In genomic region chr1:183476081-183476480, GRCh38 we compare ENCODE assay signal across 15 cellular contexts. TPM values are rescaled to one million over a fixed set of nuclear protein-coding genes. Genes with fewer than 3 reads are reported as not detected.
DNase-seq lines count a peak whose midpoint lies in the region; ATAC-seq, FAIRE-seq and TF ChIP-seq lines count a peak whose summit lies in the region.
"Had no signal": no experiment of that assay in that cellular context is flagged by ENCODE, and none has a peak within 500 bp of the region (broad histone marks: within the 10 kb centered on the region; RNA-seq: fewer than 3 reads in every experiment).

No MANE protein-coding gene starts in this region.

- H3K9ac ChIP-seq in BLaER1 treated with 17β-estradiol and CSF1 and Interleukin-3, amounts not matched to agents 10 nM and 100 nM = peak overlapping the region in 1 of 11 experiments; percentile 28; a peak in 2 of 22 replicates
- peak overlapping the region in 1 of 2 experiments; percentile 4; a peak in 1 of 4 replicates for H3K9ac ChIP-seq in K562 (ENCODE audit: insufficient read depth in 1 of 2, low read depth in 2 of 2, low read length in 2 of 2)

- TF ChIP-seq POLR2A in NB4 (IDR thresholded peaks at IDR 0.05; ENCODE audit: extremely low read depth, insufficient read length) (no peak), K562 (conservative IDR thresholded peaks at IDR 0.05) (no peak)

- intact Hi-C loops in K562 (cut with micrococcal nuclease) = no loop called here

- H3K36me3 ChIP-seq in BLaER1 treated with 17β-estradiol and CSF1 and Interleukin-3, amounts not matched to agents 10 nM and 100 nM = peaks cover 0 to 38% (median 13%) of the 10 kb centered on the region in 11 experiments; a peak in 13 of 22 replicates
- peaks cover 21% of the 10 kb centered on the region for H3K36me3 ChIP-seq in K562 (ENCODE audit: control insufficient read depth, insufficient read depth, low read length)

- peaks cover 10 to 75% (median 39%) of the 10 kb centered on the region in 11 experiments; a peak in 17 of 22 replicates for H4K20me1 ChIP-seq in BLaER1 treated with 17β-estradiol and CSF1 and Interleukin-3, amounts not matched to agents 10 nM and 100 nM
- peaks cover 5% of the 10 kb centered on the region for H4K20me1 ChIP-seq in K562 (replicated peaks; ENCODE audit: control insufficient read depth, insufficient read depth, low read length)

- CTCF ChIA-PET in K562 (lab: Yijun Ruan, JAX; ENCODE audit: low intra/inter-chr PET ratio) = no interaction called here

- H3K9me3 ChIP-seq in BLaER1 treated with 17β-estradiol and CSF1 and Interleukin-3, amounts not matched to agents 10 nM and 100 nM (replicated peaks in 1 of 11) = no peaks in the 10 kb centered on the region
- H3K9me3 ChIP-seq in K562 (replicated peaks; ENCODE audit: control insufficient read depth, insufficient read depth, low read depth, low read length) = no peaks in the 10 kb centered on the region
- H3K9me3 ChIP-seq: SJSA1 had no signal

- no TSS peak for BruUV-seq in K562 (replicated peaks; lab: Mats Ljungman, UMichigan)

- H3K27ac ChIP-seq in BLaER1 treated with 17β-estradiol and CSF1 and Interleukin-3, amounts not matched to agents 10 nM and 100 nM = peak overlapping the region in 8 of 11 experiments; percentile 29 to 61 (median 52); a peak in 16 of 22 replicates
- H3K27ac ChIP-seq in K562 (ENCODE audit: extremely low read depth, low read depth, low read length) = peak overlapping the region; percentile 41; the same call in 2 of the 3 replicates
- H3K27ac ChIP-seq: SJSA1 had no signal

- H3K9me1 ChIP-seq in K562 (ENCODE audit: control insufficient read depth, insufficient read depth, low read length) = no peaks in the 10 kb centered on the region

- POLR2A ChIA-PET in K562 (lab: Yijun Ruan, JAX) = interaction anchor here (0.8 to 2.9 kb wide), 5 partner anchors 8 to 42 kb away, joined by 3 to 7 read pairs (median 4); no protein-coding TSS in a partner anchor

- peaks cover 68 to 78% (median 75%) of the 10 kb centered on the region in 10 experiments for H3K4me1 ChIP-seq in BLaER1 treated with 17β-estradiol and CSF1 and Interleukin-3, amounts not matched to agents 10 nM and 100 nM
- peaks cover 26 to 46% of the 10 kb centered on the region in 2 experiments; a peak in 4 of 5 replicates for H3K4me1 ChIP-seq in K562 (replicated peaks in 1 of 2; ENCODE audit: control insufficient read depth in 2 of 2, insufficient read depth in 2 of 2, low read length in 2 of 2)

- peak overlapping the region; percentile 45 to 98 (median 92) for H3K4me2 ChIP-seq in BLaER1 treated with 17β-estradiol and CSF1 and Interleukin-3, amounts not matched to agents 10 nM and 100 nM
- H3K4me2 ChIP-seq in K562 (ENCODE audit: insufficient read depth, low read length) = peak overlapping the region; percentile 44

- peak; percentile 55 for FAIRE-seq in K562 (lab: Jason Lieb, UNC)
- FAIRE-seq: GM12892, H1 had no signal

- ATAC-seq in K562 (no peak), GM18519 (IDR thresholded peaks at IDR 0.05; ENCODE audit: low FRiP score, unreplicated experiment) (no peak)

- 4% methylated on average over 3 of the region's 3 CpGs for WGBS in K562 (ENCODE audit: insufficient coverage, low coverage, missing lambda C conversion rate)

- TF ChIP-seq CTCF in NB4 (IDR thresholded peaks at IDR 0.05; ENCODE audit: low read depth, low read length) (no peak), K562 (IDR thresholded peaks at IDR 0.05 in 2 of 3, conservative IDR thresholded peaks at IDR 0.05 in 1 of 3; ENCODE audit: insufficient read depth in 2 of 3, low read depth in 1 of 3, low read length in 3 of 3) (no peak)

- DNase-seq in NB4 (ENCODE audit: low read depth) = peak; percentile 44
- peak in 2 of 4 experiments; percentile 40 to 45 for DNase-seq in K562 (ENCODE audit: extremely low read depth in 1 of 4, low spot score in 3 of 4)
- no peak for DNase-seq in stimulated activated CD8-positive, alpha-beta memory T cell treated with anti-CD3 and anti-CD28 coated beads, Interleukin-4, amount 100 ng/mL, for 48 hours
- DNase-seq in cortex of kidney (lab: John Stamatoyannopoulos, UW) = no peak
- DNase-seq: DMS153, NCI-H1436 treated with DMSO at 0.1 percent for 48 hours, NCI-H2081, NCI-H345, NCI-H526 treated with DMSO at 0.1 percent for 48 hours had no signal

- peaks cover 87% of the 10 kb centered on the region for H3K79me2 ChIP-seq in K562 (ENCODE audit: control insufficient read depth, insufficient read depth, low read length)

- no peak overlapping the region; a peak in 1 of 20 replicates for H3K4me3 ChIP-seq in BLaER1 treated with 17β-estradiol and CSF1 and Interleukin-3, amounts not matched to agents 10 nM and 100 nM
- peak overlapping the region; percentile 6; the same call in 1 of the 2 replicates for H3K4me3 ChIP-seq in GM08714 (ENCODE audit: low read length)
- H3K4me3 ChIP-seq in NB4 (ENCODE audit: low read depth, low read length) = peak overlapping the region; percentile 12
- no peak overlapping the region for H3K4me3 ChIP-seq in K562
- H3K4me3 ChIP-seq: SJSA1 had no signal

- no peak overlapping the region for H2AFZ ChIP-seq in K562 (ENCODE audit: low read depth, low read length)

- no peaks in the 10 kb centered on the region for H3K27me3 ChIP-seq in BLaER1 treated with 17β-estradiol and CSF1 and Interleukin-3, amounts not matched to agents 10 nM and 100 nM
- H3K27me3 ChIP-seq in K562 (ENCODE audit: control insufficient read depth in 2 of 2, insufficient read depth in 2 of 2, low read length in 2 of 2) = no peaks in the 10 kb centered on the region
- H3K27me3 ChIP-seq: SJSA1 had no signal

- no peak for TF ChIP-seq RAD21 in K562 (CRISPR knock-in tag; conservative IDR thresholded peaks at IDR 0.05 in 1 of 2, IDR thresholded peaks at IDR 0.05 in 1 of 2)

- in situ Hi-C loops in K562 (cut with MboI) = no loop called here

- peak; percentile 7; the same call in 1 of the 2 replicates for TF ChIP-seq EP300 in K562 (IDR thresholded peaks at IDR 0.05; ENCODE audit: low read length)

TF ChIP-seq in K562, 482 proteins besides CTCF, POLR2A, EP300 and RAD21 (continues in another document):
- peak; percentile 19; the same call in 1 of the 2 replicates for TF ChIP-seq SMARCE1 (IDR thresholded peaks at IDR 0.05)
- peak; percentile 95 for TF ChIP-seq NFE2 (IDR thresholded peaks at IDR 0.05; ENCODE audit: low read depth)
- no peak for TF ChIP-seq FOXA3 (CRISPR knock-in tag; conservative IDR thresholded peaks at IDR 0.05 in 1 of 2, IDR thresholded peaks at IDR 0.05 in 1 of 2)
- no peak for TF ChIP-seq HDAC2 (IDR thresholded peaks at IDR 0.05)
- no peak for TF ChIP-seq NELFE (IDR thresholded peaks at IDR 0.05; ENCODE audit: insufficient read depth, insufficient read length)
- peak; percentile 44 for TF ChIP-seq CBFA2T3 (IDR thresholded peaks at IDR 0.05)
- TF ChIP-seq MAFG (tag; conservative IDR thresholded peaks at IDR 0.05) = peak; percentile 97
- no peak for TF ChIP-seq BDP1 (IDR thresholded peaks at IDR 0.05; ENCODE audit: insufficient read depth, insufficient read length)
- peak; percentile 96 for TF ChIP-seq ZNF316 (IDR thresholded peaks at IDR 0.05)
- TF ChIP-seq ZEB2 (IDR thresholded peaks at IDR 0.05) = 0 out of 2 replicates have a peak, but pooled peaks have one; percentile 24
- no peak for TF ChIP-seq HDAC3 (IDR thresholded peaks at IDR 0.05; ENCODE audit: borderline replicate concordance, partially characterized antibody)
- peak; percentile 82 for TF ChIP-seq NFE2L1 (tag; IDR thresholded peaks at IDR 0.05; ENCODE audit: borderline replicate concordance, low read depth)
- TF ChIP-seq NCOR1 (IDR thresholded peaks at IDR 0.05) = peak; percentile 34; the same call in 1 of the 2 replicates
- no peak for TF ChIP-seq ZNF586 (CRISPR knock-in tag; conservative IDR thresholded peaks at IDR 0.05)
- TF ChIP-seq DPF2 (IDR thresholded peaks at IDR 0.05) = peak; percentile 68
- TF ChIP-seq ARID1B (IDR thresholded peaks at IDR 0.05) = peak; percentile 61
- no peak for TF ChIP-seq ZFPM2 (CRISPR knock-in tag; IDR thresholded peaks at IDR 0.05)

RNA-seq across cellular contexts. Expression of gene SMG7, which starts 3.8 kb away (rescaled TPM):
- total RNA-seq in K562 (2011; cell fraction: chromatin; rRNA removed; ENCODE audit: low replicate concordance) = 62.4 and 123 TPM in 2 replicates
- total RNA-seq in K562 (2011; cell fraction: nucleolus; rRNA removed) = 36.4 and 37.6 TPM in 2 replicates
- total RNA-seq in K562 (2011; cell fraction: nucleoplasm; rRNA removed) = 49.6 and 67.6 TPM in 2 replicates
- total RNA-seq in K562 (2014; rRNA removed) (23.4 and 28.1 TPM in 2 replicates), K562 (2014; rRNA removed; fragmentation: Illumina TruSeq; extraction: Trizol) (28.1 and 30.9 TPM in 2 replicates), K562 (2015; rRNA removed; fragmentation: Illumina TruSeq; extraction: Trizol) (29.0 and 30.4 TPM in 2 replicates), K562 (2021) (62.1 and 69.7 TPM in 2 replicates)
- polyA plus RNA-seq in K562 (2011; rRNA removed) (59.0 and 64.8 TPM in 2 replicates), K562 (2014; fragmentation: Illumina TruSeq; extraction: Trizol) (59.9 and 74.6 TPM in 2 replicates), K562 (2014; fragmentation: Nextera tagmentation; extraction: Ambion mirVana) (10 to 100 TPM; 12.4 to 12.5 TPM), K562 (2014; rRNA removed) (34.6 and 38.7 TPM in 2 replicates)
- 41.6 and 49.6 TPM in 2 replicates for polyA plus RNA-seq in K562 (2011; cell fraction: cytosol; rRNA removed)
- 69.9 and 76.0 TPM in 2 replicates for polyA plus RNA-seq in K562 (2011; cell fraction: nucleus; rRNA removed)
- polyA plus RNA-seq in K562 (2012) = 28.7 and 36.9 TPM in 2 replicates
- polyA minus RNA-seq in K562 (2011; rRNA and poly(A)+ RNA removed) = 89.9 and 91.6 TPM in 2 replicates
- polyA minus RNA-seq in K562 (2011; cell fraction: cytosol; rRNA and poly(A)+ RNA removed) = 38.0 and 42.5 TPM in 2 replicates
- 55.1 and 87.4 TPM in 2 replicates for polyA minus RNA-seq in K562 (2011; cell fraction: nucleus; rRNA and poly(A)+ RNA removed)

RNA-seq across cellular contexts. Expression of gene NMNAT2, which starts 57.9 kb away (rescaled TPM):
- total RNA-seq in K562 (2011; cell fraction: chromatin; rRNA removed; ENCODE audit: low replicate concordance) = not detected in 2 replicates
- not detected in 2 replicates for total RNA-seq in K562 (2011; cell fraction: nucleolus; rRNA removed)
- total RNA-seq in K562 (2011; cell fraction: nucleoplasm; rRNA removed) = not detected in 2 replicates
- total RNA-seq in K562 (2014; rRNA removed) (not detected in 2 replicates), K562 (2014; rRNA removed; fragmentation: Illumina TruSeq; extraction: Trizol) (not detected in 2 replicates), K562 (2015; rRNA removed; fragmentation: Illumina TruSeq; extraction: Trizol) (not detected in 2 replicates), K562 (2021) (not detected in 2 replicates)
- polyA plus RNA-seq in K562 (2011; rRNA removed) (not detected in 2 replicates), K562 (2014; fragmentation: Illumina TruSeq; extraction: Trizol) (not detected in 2 replicates), K562 (2014; fragmentation: Nextera tagmentation; extraction: Ambion mirVana) (not detected), K562 (2014; rRNA removed) (not detected in 2 replicates)
- polyA plus RNA-seq in K562 (2011; cell fraction: cytosol; rRNA removed) = not detected in 2 replicates
- polyA plus RNA-seq in K562 (2011; cell fraction: nucleus; rRNA removed) = not detected in 2 replicates
- not detected in 2 replicates for polyA plus RNA-seq in K562 (2012)
- polyA minus RNA-seq in K562 (2011; rRNA and poly(A)+ RNA removed) = not detected in 2 replicates
- polyA minus RNA-seq in K562 (2011; cell fraction: cytosol; rRNA and poly(A)+ RNA removed) = not detected in 2 replicates
- polyA minus RNA-seq in K562 (2011; cell fraction: nucleus; rRNA and poly(A)+ RNA removed) = not detected in 2 replicates

Comparison
In these comparisons a context has a peak if more than half of its experiments do, and no peak if none do; other contexts are left out.
1. H3K4me3 ChIP-seq: peak in GM08714 (single experiment) and NB4 (single experiment); none in BLaER1 treated with 17β-estradiol and CSF1 and Interleukin-3, amounts not matched to agents 10 nM and 100 nM (0 of 10) and K562 (single experiment).